In the genomic region with DNA sequence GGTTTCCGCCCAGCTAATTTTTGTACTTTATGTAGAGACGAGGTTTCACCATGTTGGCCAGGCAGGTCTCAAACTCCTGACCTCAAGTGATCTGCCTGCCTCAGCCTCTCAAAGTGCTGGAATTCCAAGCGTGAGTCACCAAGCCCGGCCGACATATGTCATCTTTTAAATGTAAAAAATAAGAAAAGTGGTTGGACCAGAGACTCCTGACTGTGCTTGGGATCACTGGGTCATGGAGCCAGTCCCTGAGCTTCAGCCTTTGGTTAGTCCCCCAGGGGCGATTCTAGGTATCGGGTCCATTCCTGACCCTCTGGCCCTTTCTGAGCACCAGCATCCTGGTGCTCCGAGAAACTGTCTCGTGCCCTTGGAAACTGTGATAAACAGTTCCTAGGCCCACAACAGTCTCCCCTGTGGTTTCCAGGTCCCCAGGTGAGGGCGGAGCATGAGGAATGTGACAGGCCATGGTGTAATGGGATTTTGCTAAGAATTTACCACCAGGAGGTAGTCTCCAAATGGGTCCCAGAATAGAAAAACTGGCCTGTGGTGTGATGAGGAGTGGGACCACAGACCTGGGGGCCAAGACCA, we compare ENCODE assay signal across 1 cellular context.
TF ChIP-seq lines count a peak whose summit lies in the region.

No MANE protein-coding gene starts in this region.

TF ChIP-seq in GM23338, 12 proteins besides CTCF, POLR2A, EP300 and RAD21 (continued from another document):
- TF ChIP-seq, protein P1, sequence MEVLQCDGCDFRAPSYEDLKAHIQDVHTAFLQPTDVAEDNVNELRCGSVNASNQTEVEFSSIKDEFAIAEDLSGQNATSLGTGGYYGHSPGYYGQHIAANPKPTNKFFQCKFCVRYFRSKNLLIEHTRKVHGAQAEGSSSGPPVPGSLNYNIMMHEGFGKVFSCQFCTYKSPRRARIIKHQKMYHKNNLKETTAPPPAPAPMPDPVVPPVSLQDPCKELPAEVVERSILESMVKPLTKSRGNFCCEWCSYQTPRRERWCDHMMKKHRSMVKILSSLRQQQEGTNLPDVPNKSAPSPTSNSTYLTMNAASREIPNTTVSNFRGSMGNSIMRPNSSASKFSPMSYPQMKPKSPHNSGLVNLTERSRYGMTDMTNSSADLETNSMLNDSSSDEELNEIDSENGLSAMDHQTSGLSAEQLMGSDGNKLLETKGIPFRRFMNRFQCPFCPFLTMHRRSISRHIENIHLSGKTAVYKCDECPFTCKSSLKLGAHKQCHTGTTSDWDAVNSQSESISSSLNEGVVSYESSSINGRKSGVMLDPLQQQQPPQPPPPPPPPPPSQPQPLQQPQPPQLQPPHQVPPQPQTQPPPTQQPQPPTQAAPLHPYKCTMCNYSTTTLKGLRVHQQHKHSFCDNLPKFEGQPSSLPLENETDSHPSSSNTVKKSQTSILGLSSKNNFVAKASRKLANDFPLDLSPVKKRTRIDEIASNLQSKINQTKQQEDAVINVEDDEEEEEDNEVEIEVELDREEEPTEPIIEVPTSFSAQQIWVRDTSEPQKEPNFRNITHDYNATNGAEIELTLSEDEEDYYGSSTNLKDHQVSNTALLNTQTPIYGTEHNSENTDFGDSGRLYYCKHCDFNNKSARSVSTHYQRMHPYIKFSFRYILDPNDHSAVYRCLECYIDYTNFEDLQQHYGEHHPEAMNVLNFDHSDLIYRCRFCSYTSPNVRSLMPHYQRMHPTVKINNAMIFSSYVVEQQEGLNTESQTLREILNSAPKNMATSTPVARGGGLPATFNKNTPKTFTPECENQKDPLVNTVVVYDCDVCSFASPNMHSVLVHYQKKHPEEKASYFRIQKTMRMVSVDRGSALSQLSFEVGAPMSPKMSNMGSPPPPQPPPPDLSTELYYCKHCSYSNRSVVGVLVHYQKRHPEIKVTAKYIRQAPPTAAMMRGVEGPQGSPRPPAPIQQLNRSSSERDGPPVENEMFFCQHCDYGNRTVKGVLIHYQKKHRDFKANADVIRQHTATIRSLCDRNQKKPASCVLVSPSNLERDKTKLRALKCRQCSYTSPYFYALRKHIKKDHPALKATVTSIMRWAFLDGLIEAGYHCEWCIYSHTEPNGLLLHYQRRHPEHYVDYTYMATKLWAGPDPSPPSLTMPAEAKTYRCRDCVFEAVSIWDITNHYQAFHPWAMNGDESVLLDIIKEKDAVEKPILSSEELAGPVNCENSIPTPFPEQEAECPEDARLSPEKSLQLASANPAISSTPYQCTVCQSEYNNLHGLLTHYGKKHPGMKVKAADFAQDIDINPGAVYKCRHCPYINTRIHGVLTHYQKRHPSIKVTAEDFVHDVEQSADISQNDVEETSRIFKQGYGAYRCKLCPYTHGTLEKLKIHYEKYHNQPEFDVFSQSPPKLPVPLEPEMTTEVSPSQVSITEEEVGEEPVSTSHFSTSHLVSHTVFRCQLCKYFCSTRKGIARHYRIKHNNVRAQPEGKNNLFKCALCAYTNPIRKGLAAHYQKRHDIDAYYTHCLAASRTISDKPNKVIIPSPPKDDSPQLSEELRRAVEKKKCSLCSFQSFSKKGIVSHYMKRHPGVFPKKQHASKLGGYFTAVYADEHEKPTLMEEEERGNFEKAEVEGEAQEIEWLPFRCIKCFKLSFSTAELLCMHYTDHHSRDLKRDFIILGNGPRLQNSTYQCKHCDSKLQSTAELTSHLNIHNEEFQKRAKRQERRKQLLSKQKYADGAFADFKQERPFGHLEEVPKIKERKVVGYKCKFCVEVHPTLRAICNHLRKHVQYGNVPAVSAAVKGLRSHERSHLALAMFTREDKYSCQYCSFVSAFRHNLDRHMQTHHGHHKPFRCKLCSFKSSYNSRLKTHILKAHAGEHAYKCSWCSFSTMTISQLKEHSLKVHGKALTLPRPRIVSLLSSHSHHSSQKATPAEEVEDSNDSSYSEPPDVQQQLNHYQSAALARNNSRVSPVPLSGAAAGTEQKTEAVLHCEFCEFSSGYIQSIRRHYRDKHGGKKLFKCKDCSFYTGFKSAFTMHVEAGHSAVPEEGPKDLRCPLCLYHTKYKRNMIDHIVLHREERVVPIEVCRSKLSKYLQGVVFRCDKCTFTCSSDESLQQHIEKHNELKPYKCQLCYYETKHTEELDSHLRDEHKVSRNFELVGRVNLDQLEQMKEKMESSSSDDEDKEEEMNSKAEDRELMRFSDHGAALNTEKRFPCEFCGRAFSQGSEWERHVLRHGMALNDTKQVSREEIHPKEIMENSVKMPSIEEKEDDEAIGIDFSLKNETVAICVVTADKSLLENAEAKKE (CRISPR knock-in tag; IDR thresholded peaks at IDR 0.05) = no peak
- TF ChIP-seq ZNF114 (CRISPR knock-in tag; IDR thresholded peaks at IDR 0.05) = no peak
- TF ChIP-seq EZH2phosphoT487 (IDR thresholded peaks at IDR 0.05; ENCODE audit: unreplicated experiment) = no peak
TF ChIP-seq in GM23338: peak in this region for 0.
